1 cellular context compared by ENCODE assay signal in the genomic region with DNA sequence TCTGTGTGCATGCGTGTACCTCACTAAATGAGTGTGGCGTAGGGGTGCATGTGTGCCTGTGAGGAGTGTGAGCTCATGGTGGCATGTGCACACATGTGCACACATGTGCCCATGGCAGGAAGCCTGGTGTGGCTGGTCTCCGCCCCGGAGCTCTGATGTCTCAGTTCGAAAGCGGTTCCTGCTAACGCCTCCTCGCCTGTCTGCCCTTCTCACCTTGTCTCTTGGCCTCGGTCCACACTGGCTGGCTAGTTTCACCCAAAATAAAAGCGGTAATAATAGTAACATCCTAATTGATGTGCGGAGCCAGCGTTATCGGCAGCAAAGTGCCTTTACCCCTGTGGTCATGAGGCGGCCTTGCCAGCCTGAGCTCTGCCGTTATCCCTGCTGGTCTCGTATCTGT.
TF ChIP-seq lines count a peak whose summit lies in the region.

No MANE protein-coding gene starts in this region.

TF ChIP-seq in GM23338, 12 proteins besides CTCF, POLR2A, EP300 and RAD21 (continued from another document):
- TF ChIP-seq ZNF114 (CRISPR knock-in tag; IDR thresholded peaks at IDR 0.05), result no peak
TF ChIP-seq in GM23338: peak in this region for 0.
